2 cellular contexts compared by ENCODE assay signal in the genomic region with DNA sequence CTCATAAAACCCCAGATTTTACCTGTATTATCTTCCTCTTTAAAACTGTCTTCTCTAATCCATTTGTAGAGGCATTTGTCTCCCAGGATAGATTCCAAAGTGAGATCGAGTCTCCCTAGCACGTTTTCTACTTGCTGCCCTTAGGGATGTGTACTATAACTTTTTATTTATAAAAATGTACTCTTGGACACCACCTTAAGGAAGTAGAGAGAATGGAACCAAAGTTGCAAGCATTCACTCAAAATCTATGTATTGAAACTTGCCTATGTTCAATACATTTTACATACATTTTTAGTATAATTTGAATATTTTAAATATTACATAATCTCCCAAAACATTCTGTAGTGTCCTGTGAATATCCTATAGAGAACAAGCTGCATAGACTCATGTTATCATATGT.
TF ChIP-seq lines count a peak whose summit lies in the region.

No MANE protein-coding gene starts in this region.

TF ChIP-seq in A549, 52 proteins besides CTCF, POLR2A, EP300 and RAD21:
- TF ChIP-seq RARB (CRISPR knock-in tag; IDR thresholded peaks at IDR 0.05) (no peak), JUN (IDR thresholded peaks at IDR 0.05) (no peak), ESRRA (IDR thresholded peaks at IDR 0.05; ENCODE audit: borderline replicate concordance, low read length) (no peak), CHD2 (IDR thresholded peaks at IDR 0.05; ENCODE audit: low read length, partially characterized antibody) (no peak), BHLHE40 (IDR thresholded peaks at IDR 0.05; ENCODE audit: low read depth, low read length) (no peak), RFX5 (IDR thresholded peaks at IDR 0.05) (no peak), RCOR1 (IDR thresholded peaks at IDR 0.05; ENCODE audit: low read depth, low read length) (no peak), CEBPB (IDR thresholded peaks at IDR 0.05) (no peak), ZC3H11A (IDR thresholded peaks at IDR 0.05) (no peak)
- TF ChIP-seq, protein P1, sequence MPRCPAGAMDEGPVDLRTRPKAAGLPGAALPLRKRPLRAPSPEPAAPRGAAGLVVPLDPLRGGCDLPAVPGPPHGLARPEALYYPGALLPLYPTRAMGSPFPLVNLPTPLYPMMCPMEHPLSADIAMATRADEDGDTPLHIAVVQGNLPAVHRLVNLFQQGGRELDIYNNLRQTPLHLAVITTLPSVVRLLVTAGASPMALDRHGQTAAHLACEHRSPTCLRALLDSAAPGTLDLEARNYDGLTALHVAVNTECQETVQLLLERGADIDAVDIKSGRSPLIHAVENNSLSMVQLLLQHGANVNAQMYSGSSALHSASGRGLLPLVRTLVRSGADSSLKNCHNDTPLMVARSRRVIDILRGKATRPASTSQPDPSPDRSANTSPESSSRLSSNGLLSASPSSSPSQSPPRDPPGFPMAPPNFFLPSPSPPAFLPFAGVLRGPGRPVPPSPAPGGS (IDR thresholded peaks at IDR 0.05) = no peak

TF ChIP-seq in SK-N-SH, 30 proteins besides CTCF, POLR2A, EP300 and RAD21:
- TF ChIP-seq TAF1 (IDR thresholded peaks at IDR 0.05; ENCODE audit: borderline replicate concordance, low read depth, low read length) (no peak), NFIC (IDR thresholded peaks at IDR 0.05; ENCODE audit: borderline replicate concordance) (no peak), TCF12 (IDR thresholded peaks at IDR 0.05) (no peak), FOSL2 (IDR thresholded peaks at IDR 0.05; ENCODE audit: borderline replicate concordance, low read depth) (no peak), EZH2phosphoT487 (IDR thresholded peaks at IDR 0.05; ENCODE audit: borderline replicate concordance, low read depth) (no peak), ELF1 (IDR thresholded peaks at IDR 0.05) (no peak), NRF1 (IDR thresholded peaks at IDR 0.05; ENCODE audit: low read depth, low read length) (no peak), JUND (IDR thresholded peaks at IDR 0.05) (no peak), PBX3 (IDR thresholded peaks at IDR 0.05) (no peak), SIN3A (IDR thresholded peaks at IDR 0.05; ENCODE audit: borderline replicate concordance, low read depth, low read length) (no peak), RXRA (IDR thresholded peaks at IDR 0.05; ENCODE audit: borderline replicate concordance, low read depth) (no peak), YY1 (IDR thresholded peaks at IDR 0.05; ENCODE audit: low read depth) (no peak), ZBTB33 (IDR thresholded peaks at IDR 0.05; ENCODE audit: borderline replicate concordance, low read depth) (no peak), CHD2 (IDR thresholded peaks at IDR 0.05; ENCODE audit: low read length, partially characterized antibody) (no peak), FOXM1 (IDR thresholded peaks at IDR 0.05; ENCODE audit: low read depth) (no peak), POLR2AphosphoS5 (IDR thresholded peaks at IDR 0.05; ENCODE audit: low read depth, low read length) (no peak)
- TF ChIP-seq, protein P2, sequence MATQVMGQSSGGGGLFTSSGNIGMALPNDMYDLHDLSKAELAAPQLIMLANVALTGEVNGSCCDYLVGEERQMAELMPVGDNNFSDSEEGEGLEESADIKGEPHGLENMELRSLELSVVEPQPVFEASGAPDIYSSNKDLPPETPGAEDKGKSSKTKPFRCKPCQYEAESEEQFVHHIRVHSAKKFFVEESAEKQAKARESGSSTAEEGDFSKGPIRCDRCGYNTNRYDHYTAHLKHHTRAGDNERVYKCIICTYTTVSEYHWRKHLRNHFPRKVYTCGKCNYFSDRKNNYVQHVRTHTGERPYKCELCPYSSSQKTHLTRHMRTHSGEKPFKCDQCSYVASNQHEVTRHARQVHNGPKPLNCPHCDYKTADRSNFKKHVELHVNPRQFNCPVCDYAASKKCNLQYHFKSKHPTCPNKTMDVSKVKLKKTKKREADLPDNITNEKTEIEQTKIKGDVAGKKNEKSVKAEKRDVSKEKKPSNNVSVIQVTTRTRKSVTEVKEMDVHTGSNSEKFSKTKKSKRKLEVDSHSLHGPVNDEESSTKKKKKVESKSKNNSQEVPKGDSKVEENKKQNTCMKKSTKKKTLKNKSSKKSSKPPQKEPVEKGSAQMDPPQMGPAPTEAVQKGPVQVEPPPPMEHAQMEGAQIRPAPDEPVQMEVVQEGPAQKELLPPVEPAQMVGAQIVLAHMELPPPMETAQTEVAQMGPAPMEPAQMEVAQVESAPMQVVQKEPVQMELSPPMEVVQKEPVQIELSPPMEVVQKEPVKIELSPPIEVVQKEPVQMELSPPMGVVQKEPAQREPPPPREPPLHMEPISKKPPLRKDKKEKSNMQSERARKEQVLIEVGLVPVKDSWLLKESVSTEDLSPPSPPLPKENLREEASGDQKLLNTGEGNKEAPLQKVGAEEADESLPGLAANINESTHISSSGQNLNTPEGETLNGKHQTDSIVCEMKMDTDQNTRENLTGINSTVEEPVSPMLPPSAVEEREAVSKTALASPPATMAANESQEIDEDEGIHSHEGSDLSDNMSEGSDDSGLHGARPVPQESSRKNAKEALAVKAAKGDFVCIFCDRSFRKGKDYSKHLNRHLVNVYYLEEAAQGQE (IDR thresholded peaks at IDR 0.05; ENCODE audit: low read depth, low read length) = no peak
- TF ChIP-seq, protein P3, sequence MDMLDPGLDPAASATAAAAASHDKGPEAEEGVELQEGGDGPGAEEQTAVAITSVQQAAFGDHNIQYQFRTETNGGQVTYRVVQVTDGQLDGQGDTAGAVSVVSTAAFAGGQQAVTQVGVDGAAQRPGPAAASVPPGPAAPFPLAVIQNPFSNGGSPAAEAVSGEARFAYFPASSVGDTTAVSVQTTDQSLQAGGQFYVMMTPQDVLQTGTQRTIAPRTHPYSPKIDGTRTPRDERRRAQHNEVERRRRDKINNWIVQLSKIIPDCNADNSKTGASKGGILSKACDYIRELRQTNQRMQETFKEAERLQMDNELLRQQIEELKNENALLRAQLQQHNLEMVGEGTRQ (IDR thresholded peaks at IDR 0.05; ENCODE audit: borderline replicate concordance, low read depth, low read length) = no peak
- TF ChIP-seq, protein P4, sequence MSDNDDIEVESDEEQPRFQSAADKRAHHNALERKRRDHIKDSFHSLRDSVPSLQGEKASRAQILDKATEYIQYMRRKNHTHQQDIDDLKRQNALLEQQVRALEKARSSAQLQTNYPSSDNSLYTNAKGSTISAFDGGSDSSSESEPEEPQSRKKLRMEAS (IDR thresholded peaks at IDR 0.05; ENCODE audit: low read depth) = no peak
